8 cellular contexts compared by ENCODE assay signal in genomic region chr11:131910491-131911387, GRCh38.
A peak's percentile ranks its signal among the peaks of the same experiment; 100 is the strongest.
DNase-seq lines count a peak whose midpoint lies in the region; ATAC-seq and TF ChIP-seq lines count a peak whose summit lies in the region.

No MANE protein-coding gene starts in this region.

- H3K4me1 ChIP-seq in ACC112 (ENCODE audit: control insufficient read depth, insufficient read depth, low read length, unreplicated experiment) (no peaks in the 10 kb centered on the region), lower lobe of right lung (no peaks in the 10 kb centered on the region)

- H3K27ac ChIP-seq in ACC112 (ENCODE audit: low read depth, low read length): no peak overlapping the region
- H3K27ac ChIP-seq in cingulate gyrus (ENCODE audit: low read depth, low read length): peak overlapping the region; percentile 16
- no peak overlapping the region for H3K27ac ChIP-seq in lower lobe of right lung

- intact Hi-C loops in lower lobe of right lung (cut with DNase I): no loop called here

- peaks cover 4% of the 10 kb centered on the region; the same call in 1 of the 2 replicates for H3K27me3 ChIP-seq in ACC112 (ENCODE audit: insufficient read depth, low read length)
- peaks cover 50% of the 10 kb centered on the region for H3K27me3 ChIP-seq in lower lobe of right lung (ENCODE audit: low read depth)

- H3K4me3 ChIP-seq in ACC112 (ENCODE audit: low read depth, low read length) (peak overlapping the region; percentile 85), lower lobe of right lung (peak overlapping the region; percentile 37)

- H3K36me3 Mint-ChIP-seq in activated naive CD4-positive, alpha-beta T cell treated with anti-CD3 and anti-CD28 coated beads, Interleukin-2, amount 50 U/mL, for 72 hours: peaks cover 0 to 13% of the 10 kb centered on the region in 2 donors

- ATAC-seq in lower lobe of right lung (peak in 1 of 2 donors; percentile 33), GM21529 (IDR thresholded peaks at IDR 0.05; ENCODE audit: unreplicated experiment) (no peak)
- ATAC-seq in activated naive CD4-positive, alpha-beta T cell treated with anti-CD3 and anti-CD28 coated beads, Interleukin-2, amount 50 U/mL, for 72 hours: no peak

- peaks cover 0 to 10% of the 10 kb centered on the region in 2 donors for H3K9me3 Mint-ChIP-seq in activated naive CD4-positive, alpha-beta T cell treated with anti-CD3 and anti-CD28 coated beads, Interleukin-2, amount 50 U/mL, for 72 hours

- no peaks in the 10 kb centered on the region for H3K9me3 ChIP-seq in lower lobe of right lung

- H3K36me3 ChIP-seq in ACC112 (ENCODE audit: insufficient read depth, low read length): no peaks in the 10 kb centered on the region
- no peaks in the 10 kb centered on the region for H3K36me3 ChIP-seq in lower lobe of right lung

- DNase-seq in HT1080 (ENCODE audit: low read depth) (peak; percentile 81), lower lobe of right lung (no peak), activated T-cell treated with anti-CD3 and anti-CD28 coated beads for 4 hours (no peak), NCI-H2029 (lab: John Stamatoyannopoulos, UW) (no peak)
- DNase-seq in activated naive CD4-positive, alpha-beta T cell treated with anti-CD3 and anti-CD28 coated beads, Interleukin-2, amount 50 U/mL, for 72 hours (ENCODE audit: low spot score in 2 of 2): no peak

- H2AFZ ChIP-seq in ACC112 (ENCODE audit: low read length, unreplicated experiment): peak overlapping the region; percentile 99

- TF ChIP-seq CTCF in lower lobe of right lung (IDR thresholded peaks at IDR 0.05): no peak

- no peaks in the 10 kb centered on the region for H3K79me2 ChIP-seq in ACC112 (ENCODE audit: control insufficient read depth, insufficient read depth, low read length, unreplicated experiment)

- no peak overlapping the region for H3K27ac Mint-ChIP-seq in activated naive CD4-positive, alpha-beta T cell treated with anti-CD3 and anti-CD28 coated beads, Interleukin-2, amount 50 U/mL, for 72 hours
